Comparison of ENCODE assay signal across 9 cellular contexts in genomic region chr2:176130917-176131616, GRCh38. TPM values are rescaled to one million over a fixed set of nuclear protein-coding genes. Genes with fewer than 3 reads are reported as not detected.
DNase-seq lines count a peak whose midpoint lies in the region; ATAC-seq and TF ChIP-seq lines count a peak whose summit lies in the region.
"Had no signal": no experiment of that assay in that cellular context is flagged by ENCODE, and none has a peak within 500 bp of the region (broad histone marks: within the 10 kb centered on the region; RNA-seq: fewer than 3 reads in every experiment).

No MANE protein-coding gene starts in this region.

- peaks cover 36% of the 10 kb centered on the region for H3K4me1 Mint-ChIP-seq in endothelial cell (ENCODE audit: unreplicated experiment)
- peaks cover 30% of the 10 kb centered on the region for H3K4me1 Mint-ChIP-seq in osteocyte (ENCODE audit: unreplicated experiment)

- peaks cover 43% of the 10 kb centered on the region for H3K27me3 Mint-ChIP-seq in endothelial cell (ENCODE audit: unreplicated experiment)
- peaks cover 86% of the 10 kb centered on the region for H3K27me3 Mint-ChIP-seq in osteocyte (ENCODE audit: unreplicated experiment)

- H3K36me3 Mint-ChIP-seq in endothelial cell (ENCODE audit: low read depth, unreplicated experiment) (peaks cover 6% of the 10 kb centered on the region), osteocyte (ENCODE audit: unreplicated experiment) (no peaks in the 10 kb centered on the region)

- ATAC-seq in GM18519 (IDR thresholded peaks at IDR 0.05; ENCODE audit: low FRiP score, unreplicated experiment) = no peak

- H3K4me3 Mint-ChIP-seq in endothelial cell (ENCODE audit: unreplicated experiment) (peak overlapping the region; percentile 87), osteocyte (ENCODE audit: unreplicated experiment) (peak overlapping the region; percentile 62)

- no peak for DNase-seq in AG10803 (ENCODE audit: low read depth)
- DNase-seq in Jurkat, Clone E6-1 (ENCODE audit: low read depth, low spot score) = no peak
- DNase-seq in endothelial cell (ENCODE audit: low spot score) = no peak
- DNase-seq in osteocyte (ENCODE audit: extremely low spot score, unreplicated experiment) = no peak
- no peak for DNase-seq in putamen (ENCODE audit: low spot score)
- DNase-seq in NCI-H1436 treated with DMSO at 0.1 percent for 48 hours (lab: John Stamatoyannopoulos, UW) = no peak
- DNase-seq in HuH-7 (ENCODE audit: low spot score) = no peak
- DNase-seq: body of pancreas had no signal

- peak overlapping the region; percentile 88 for H3K27ac Mint-ChIP-seq in endothelial cell (ENCODE audit: unreplicated experiment)
- H3K27ac Mint-ChIP-seq in osteocyte (ENCODE audit: unreplicated experiment) = no peak overlapping the region

- H3K4me3 ChIP-seq in AG10803 (ENCODE audit: low read length) = peak overlapping the region; percentile 59
- peak overlapping the region; percentile 22; the same call in 1 of the 2 replicates for H3K4me3 ChIP-seq in Jurkat, Clone E6-1 (ENCODE audit: low read length)
- H3K4me3 ChIP-seq: body of pancreas had no signal

- H3K9me3 Mint-ChIP-seq in endothelial cell (ENCODE audit: unreplicated experiment) (no peaks in the 10 kb centered on the region), osteocyte (ENCODE audit: unreplicated experiment) (no peaks in the 10 kb centered on the region)

- TF ChIP-seq CTCF in AG10803 (conservative IDR thresholded peaks at IDR 0.05; ENCODE audit: low read length) = no peak
- no peak for TF ChIP-seq CTCF in endothelial cell (IDR thresholded peaks at IDR 0.05; ENCODE audit: unreplicated experiment)
- no peak for TF ChIP-seq CTCF in osteocyte (IDR thresholded peaks at IDR 0.05)

RNA-seq across cellular contexts. Expression of gene HOXD8, which starts 1.6 kb away (rescaled TPM):
- polyA plus RNA-seq in Jurkat, Clone E6-1 (2012; ENCODE audit: insufficient read depth, insufficient read length) = 4.9 TPM
- total RNA-seq in endothelial cell (ENCODE audit: unreplicated experiment) (9.3 TPM), osteocyte (not detected in 2 replicates)

RNA-seq across cellular contexts. Expression of gene HOXD9, which starts 8.5 kb away (rescaled TPM):
- not detected for polyA plus RNA-seq in Jurkat, Clone E6-1 (2012; ENCODE audit: insufficient read depth, insufficient read length)
- 0.56 TPM for total RNA-seq in endothelial cell (ENCODE audit: unreplicated experiment)
- total RNA-seq in osteocyte = not detected in 2 replicates

RNA-seq across cellular contexts. Expression of gene HOXD10, which starts 14.5 kb away (rescaled TPM):
- polyA plus RNA-seq in Jurkat, Clone E6-1 (2012; ENCODE audit: insufficient read depth, insufficient read length) = not detected
- total RNA-seq in endothelial cell (ENCODE audit: unreplicated experiment) (not detected), osteocyte (not detected in 2 replicates)

RNA-seq across cellular contexts. Expression of gene HOXD4, which starts 20.3 kb away (rescaled TPM):
- not detected for polyA plus RNA-seq in Jurkat, Clone E6-1 (2012; ENCODE audit: insufficient read depth, insufficient read length)
- total RNA-seq in endothelial cell (ENCODE audit: unreplicated experiment) (3.5 TPM), osteocyte (not detected in 2 replicates)

RNA-seq across cellular contexts. Expression of gene HOXD11, which starts 24.0 kb away (rescaled TPM):
- not detected for polyA plus RNA-seq in Jurkat, Clone E6-1 (2012; ENCODE audit: insufficient read depth, insufficient read length)
- total RNA-seq in endothelial cell (ENCODE audit: unreplicated experiment) = not detected
- not detected in 2 replicates for total RNA-seq in osteocyte
- total RNA-seq: body of pancreas had no signal
